Comparison of ENCODE assay signal across 21 cellular contexts in the genomic region with DNA sequence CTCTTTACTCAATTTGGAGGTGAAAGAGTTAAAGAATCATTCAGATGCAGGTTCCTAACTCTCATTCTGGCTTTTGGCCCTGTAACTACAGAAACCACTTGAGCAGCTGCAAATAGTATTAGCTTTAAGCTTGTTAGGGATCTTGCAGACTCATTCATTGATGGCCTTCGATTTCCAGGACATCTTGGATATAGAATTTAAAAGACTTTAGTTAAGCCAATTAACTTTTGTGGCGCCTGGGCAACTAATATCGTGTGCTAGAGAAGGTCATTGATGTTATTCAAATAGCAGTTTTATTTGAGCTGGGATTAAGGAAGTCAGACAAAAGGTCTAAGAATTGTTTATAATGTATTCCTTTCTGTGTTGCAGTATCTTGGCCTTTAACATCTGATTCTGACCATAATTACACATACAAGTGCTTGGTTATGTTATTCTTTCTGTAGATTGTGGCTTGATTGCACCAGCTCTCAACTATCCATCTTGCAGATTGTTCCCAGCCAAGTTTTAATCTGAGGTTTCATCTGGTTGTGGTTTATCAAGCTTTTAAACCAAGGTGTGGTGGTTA.
A peak's percentile ranks its signal among the peaks of the same experiment; 100 is the strongest.
DNase-seq lines count a peak whose midpoint lies in the region; ATAC-seq and TF ChIP-seq lines count a peak whose summit lies in the region.
"Had no signal": no experiment of that assay in that cellular context is flagged by ENCODE, and none has a peak within 500 bp of the region (broad histone marks: within the 10 kb centered on the region; RNA-seq: fewer than 3 reads in every experiment).

No MANE protein-coding gene starts in this region.

- no peak overlapping the region for H3K4me3 ChIP-seq in gastroesophageal sphincter

- no peaks in the 10 kb centered on the region for H3K27me3 Mint-ChIP-seq in HFFc6 (ENCODE audit: insufficient read depth)
- H3K27me3 Mint-ChIP-seq: CD8-positive, alpha-beta memory T cell had no signal

- H3K27ac Mint-ChIP-seq in HFFc6 = no peak overlapping the region
- H3K27ac Mint-ChIP-seq: CD8-positive, alpha-beta memory T cell; T-helper 1 cell treated with Interleukin-12 subunit alpha and Interleukin-12 subunit beta and Interleukin-4 antibody, amounts not matched to agents 30 μg/mL and 1 μg/mL, for 36 hours had no signal

- peaks cover 0 to 4% (median 0%) of the 10 kb centered on the region in 3 donors for H3K9me3 ChIP-seq in gastroesophageal sphincter

- no peak overlapping the region for H3K27ac ChIP-seq in gastroesophageal sphincter
- H3K27ac ChIP-seq: C4-2B, HL-60 had no signal

- H3K4me1 Mint-ChIP-seq in HFFc6 (ENCODE audit: low read depth) = no peaks in the 10 kb centered on the region
- H3K4me1 Mint-ChIP-seq: CD8-positive, alpha-beta memory T cell had no signal

- TF ChIP-seq EP300 in gastroesophageal sphincter (IDR thresholded peaks at IDR 0.05) = no peak

- TF ChIP-seq POLR2A in gastroesophageal sphincter (IDR thresholded peaks at IDR 0.05) = no peak

- H3K27me3 ChIP-seq in gastroesophageal sphincter = no peaks in the 10 kb centered on the region

- TF ChIP-seq CTCF in HFFc6 (IDR thresholded peaks at IDR 0.05) (no peak), gastroesophageal sphincter (IDR thresholded peaks at IDR 0.05) (no peak)

- ATAC-seq in HG02973 (IDR thresholded peaks at IDR 0.05; ENCODE audit: unreplicated experiment) (no peak), gastroesophageal sphincter (no peak)
- ATAC-seq: Right ventricle myocardium inferior had no signal

- H3K4me3 Mint-ChIP-seq in HFFc6 = no peak overlapping the region
- H3K4me3 Mint-ChIP-seq: CD8-positive, alpha-beta memory T cell; T-helper 1 cell treated with Interleukin-12 subunit alpha and Interleukin-12 subunit beta and Interleukin-4 antibody, amounts not matched to agents 30 μg/mL and 1 μg/mL, for 36 hours had no signal

- H3K36me3 ChIP-seq in gastroesophageal sphincter = no peaks in the 10 kb centered on the region

- H3K36me3 Mint-ChIP-seq in HFFc6 (ENCODE audit: low read depth) = no peaks in the 10 kb centered on the region
- H3K36me3 Mint-ChIP-seq: CD8-positive, alpha-beta memory T cell had no signal

- 61 to 62% methylated on average over 3 of the region's 3 CpGs for WGBS in gastroesophageal sphincter (ENCODE audit: low coverage in 1 of 2), 2 donors

- H3K4me1 ChIP-seq in gastroesophageal sphincter = peaks cover 0 to 7% (median 0%) of the 10 kb centered on the region in 3 donors

- DNase-seq in NCI-H1105 treated with DMSO at 0.1 percent for 48 hours (lab: John Stamatoyannopoulos, UW) = peak; percentile 1
- DNase-seq in NCI-H1105 (lab: John Stamatoyannopoulos, UW) = no peak
- DNase-seq in DMS79 treated with DMSO at 0.1 percent for 48 hours (lab: John Stamatoyannopoulos, UW) = peak; percentile 46
- DNase-seq in NCI-H82 (lab: John Stamatoyannopoulos, UW) = peak; percentile 97
- DNase-seq in astrocyte of the hippocampus (ENCODE audit: low read depth, low spot score) = peak; percentile 5
- DNase-seq in HFFc6 = no peak
- DNase-seq: 8988T; Calu3; CD8-positive, alpha-beta memory T cell; H7; KG1; NCI-H1436; NCI-H1930; NCI-H510A; NCI-H774 had no signal

- H3K9me3 Mint-ChIP-seq in HFFc6 = peaks cover 71% of the 10 kb centered on the region
- H3K9me3 Mint-ChIP-seq: T-helper 1 cell treated with Interleukin-12 subunit alpha and Interleukin-12 subunit beta and Interleukin-4 antibody, amounts not matched to agents 30 μg/mL and 1 μg/mL, for 36 hours had no signal

Comparison
In these comparisons a context has a peak if more than half of its experiments do, and no peak if none do; other contexts are left out.
1. DNase-seq: peak in NCI-H1105 treated with DMSO at 0.1 percent for 48 hours (single experiment), DMS79 treated with DMSO at 0.1 percent for 48 hours (single experiment), NCI-H82 (single experiment) and astrocyte of the hippocampus (single experiment); none in NCI-H1105 (single experiment) and HFFc6 (single experiment).